1 cellular context compared by ENCODE assay signal in genomic region chr14:52706724-52707706, GRCh38.
TF ChIP-seq lines count a peak whose summit lies in the region.

Gene PSMC6, plus strand, starts transcription at chr14:52707200. Its CDS starts 20 bp downstream, at chr14:52707220.

TF ChIP-seq in HepG2, 621 proteins besides CTCF, POLR2A, EP300 and RAD21 (continued from another document and continues in another):
- TF ChIP-seq SOX13 (IDR thresholded peaks at IDR 0.05): no peak
- TF ChIP-seq SOX13 (CRISPR knock-in tag; conservative IDR thresholded peaks at IDR 0.05 in 1 of 2, IDR thresholded peaks at IDR 0.05 in 1 of 2): 0 out of 4 replicates have a peak, but pooled peaks of 1 of the 2 experiments have one; percentile 34
- TF ChIP-seq SCMH1 (CRISPR knock-in tag; IDR thresholded peaks at IDR 0.05; ENCODE audit: borderline replicate concordance): no peak
- TF ChIP-seq ZNF318 (CRISPR knock-in tag; IDR thresholded peaks at IDR 0.05): peak; percentile 77; the same call in 1 of the 2 replicates
- TF ChIP-seq ATF2 (CRISPR knock-in tag; IDR thresholded peaks at IDR 0.05): peak; percentile 41; the same call in 1 of the 2 replicates
- TF ChIP-seq ZNF275 (CRISPR knock-in tag; IDR thresholded peaks at IDR 0.05; ENCODE audit: borderline replicate concordance): peak; percentile 62; the same call in 1 of the 2 replicates
- TF ChIP-seq THRA (CRISPR knock-in tag; IDR thresholded peaks at IDR 0.05; ENCODE audit: borderline replicate concordance): 0 out of 2 replicates have a peak, but pooled peaks have one; percentile 28
- peak; percentile 38; the same call in 1 of the 2 replicates for TF ChIP-seq ZSCAN30 (CRISPR knock-in tag; IDR thresholded peaks at IDR 0.05)
- no peak for TF ChIP-seq MAFG (CRISPR knock-in tag; IDR thresholded peaks at IDR 0.05)
- TF ChIP-seq SAP130 (CRISPR knock-in tag; IDR thresholded peaks at IDR 0.05; ENCODE audit: low read depth): peak; percentile 60; the same call in 1 of the 2 replicates
- no peak for TF ChIP-seq ATF6 (CRISPR knock-in tag; conservative IDR thresholded peaks at IDR 0.05)
- no peak for TF ChIP-seq ELF1 (CRISPR knock-in tag; IDR thresholded peaks at IDR 0.05)
- peak; percentile 47; the same call in 1 of the 2 replicates for TF ChIP-seq ZBTB20 (CRISPR knock-in tag; IDR thresholded peaks at IDR 0.05; ENCODE audit: borderline replicate concordance, low read depth)
- no peak for TF ChIP-seq TIGD3 (CRISPR knock-in tag; IDR thresholded peaks at IDR 0.05; ENCODE audit: borderline replicate concordance)
- TF ChIP-seq MXI1 (IDR thresholded peaks at IDR 0.05; ENCODE audit: borderline replicate concordance, low read depth, low read length): peak; percentile 73; the same call in 1 of the 3 replicates
- TF ChIP-seq ZNF737 (CRISPR knock-in tag; IDR thresholded peaks at IDR 0.05; ENCODE audit: borderline replicate concordance): peak; percentile 13; the same call in 1 of the 2 replicates
- 0 out of 2 replicates have a peak, but pooled peaks have one; percentile 42 for TF ChIP-seq ZMAT3 (CRISPR knock-in tag; conservative IDR thresholded peaks at IDR 0.05)
- TF ChIP-seq FOSL2 (CRISPR knock-in tag; IDR thresholded peaks at IDR 0.05): peak; percentile 7; the same call in 1 of the 2 replicates
- peak; percentile 54; the same call in 1 of the 2 replicates for TF ChIP-seq NCOA2 (CRISPR knock-in tag; IDR thresholded peaks at IDR 0.05)
- TF ChIP-seq HOXA5 (CRISPR knock-in tag; IDR thresholded peaks at IDR 0.05): 0 out of 2 replicates have a peak, but pooled peaks have one; percentile 50
- no peak for TF ChIP-seq ZBTB37 (CRISPR knock-in tag; IDR thresholded peaks at IDR 0.05)
- TF ChIP-seq NFIB (CRISPR knock-in tag; IDR thresholded peaks at IDR 0.05; ENCODE audit: borderline replicate concordance): no peak
- TF ChIP-seq KDM5A (IDR thresholded peaks at IDR 0.05; ENCODE audit: borderline replicate concordance, low read length): peak; percentile 80
- 0 out of 2 replicates have a peak, but pooled peaks have one; percentile 61 for TF ChIP-seq RFXAP (CRISPR knock-in tag; IDR thresholded peaks at IDR 0.05; ENCODE audit: borderline replicate concordance)
- TF ChIP-seq ZNF564 (CRISPR knock-in tag; IDR thresholded peaks at IDR 0.05): 0 out of 2 replicates have a peak, but pooled peaks have one; percentile 31
- TF ChIP-seq MTA3 (CRISPR knock-in tag; IDR thresholded peaks at IDR 0.05): peak; percentile 83; the same call in 1 of the 2 replicates
- TF ChIP-seq NBN (conservative IDR thresholded peaks at IDR 0.05): no peak
- 0 out of 2 replicates have a peak, but pooled peaks have one; percentile 43 for TF ChIP-seq SNAI1 (CRISPR knock-in tag; IDR thresholded peaks at IDR 0.05; ENCODE audit: borderline replicate concordance)
- peak; percentile 96 for TF ChIP-seq PHF8 (CRISPR knock-in tag; IDR thresholded peaks at IDR 0.05)
- 0 out of 2 replicates have a peak, but pooled peaks have one; percentile 59 for TF ChIP-seq RBAK (CRISPR knock-in tag; IDR thresholded peaks at IDR 0.05)
- no peak for TF ChIP-seq STAT6 (CRISPR knock-in tag; IDR thresholded peaks at IDR 0.05; ENCODE audit: borderline replicate concordance)
